In the genomic region with DNA sequence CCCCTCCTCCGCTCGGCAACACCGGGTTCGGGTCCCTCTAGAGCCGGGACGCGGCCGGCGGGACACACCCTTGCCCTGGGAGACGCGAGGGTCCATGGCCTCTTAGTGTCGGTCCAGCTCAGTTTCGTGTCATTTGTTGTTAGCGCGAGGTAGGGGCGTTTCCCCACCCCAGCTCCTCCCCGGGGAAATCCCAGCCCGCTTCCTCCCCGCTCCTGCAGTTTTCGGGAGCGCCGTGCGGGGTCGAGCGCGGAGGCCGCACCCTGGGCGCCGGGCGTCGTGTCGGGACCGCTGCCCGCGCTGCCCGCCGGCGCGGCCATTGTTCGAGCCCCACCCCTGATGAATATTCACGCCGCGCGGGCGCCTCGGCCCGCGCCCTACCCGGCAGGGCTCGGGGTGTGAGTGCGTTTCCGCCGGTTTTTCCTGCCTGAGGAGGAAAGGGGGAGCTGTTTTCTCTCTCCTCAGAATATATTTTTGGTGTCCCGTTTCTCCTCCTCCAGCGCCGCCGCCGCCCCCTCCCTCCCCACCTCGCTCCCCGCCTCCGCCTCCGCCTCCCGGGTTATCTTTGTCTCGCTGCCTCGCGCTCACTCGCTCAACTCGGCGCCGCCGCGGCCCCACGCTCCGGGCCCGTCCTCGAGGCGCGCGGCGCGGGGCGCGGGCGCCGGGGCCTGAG, we compare ENCODE assay signal across 8 cellular contexts. TPM values are rescaled to one million over a fixed set of nuclear protein-coding genes. Genes with fewer than 3 reads are reported as not detected.
A peak's percentile ranks its signal among the peaks of the same experiment; 100 is the strongest.
DNase-seq lines count a peak whose midpoint lies in the region; ATAC-seq and TF ChIP-seq lines count a peak whose summit lies in the region.

Gene MAP4K4, plus strand, starts transcription at position 584 of the 670 bp plus-strand sequence. CDS start 374 bp downstream, outside the sequence.

- DNase-seq in GM03348 (ENCODE audit: low spot score) (peak; percentile 94), NCI-H345 (lab: John Stamatoyannopoulos, UW) (peak; percentile 58), cerebellum (ENCODE audit: low spot score) (peak; percentile 87), islet precursor cell (peak; percentile 89), spleen (peak; percentile 95)
- peak; percentile 51 to 64 for DNase-seq in activated CD4-positive, alpha-beta T cell treated with anti-CD3 and anti-CD28 coated beads for 24 hours (ENCODE audit: low read depth in 2 of 2)

- H3K4me3 ChIP-seq in spleen: peak within 1 kb of the TSS; percentile 51 to 72 (median 66)

- peaks cover 0 to 5% (median 0%) of the 10 kb centered on the region in 6 donors for H3K36me3 ChIP-seq in spleen

- H3K27me3 ChIP-seq in spleen (replicated peaks in 1 of 7): no peaks in the 10 kb centered on the region

- ATAC-seq in HG02870 (IDR thresholded peaks at IDR 0.05; ENCODE audit: unreplicated experiment): peak; percentile 59
- no peak for ATAC-seq in GM18873 (IDR thresholded peaks at IDR 0.05; ENCODE audit: low FRiP score, unreplicated experiment)

- intact Hi-C loops in spleen (cut with DNase I; ENCODE audit: low total_unique reads): loop anchor here (5.0 kb wide), 1 partner anchor 135 kb away; no protein-coding TSS in a partner anchor

- H3K27ac ChIP-seq in spleen: peak within 1 kb of the TSS; percentile 74 to 91 (median 86)

- H3K4me1 ChIP-seq in spleen: peaks cover 7 to 52% (median 37%) of the 10 kb centered on the region in 6 donors

- H3K9me3 ChIP-seq in spleen: peaks cover 0 to 10% (median 4%) of the 10 kb centered on the region in 8 donors

- no peak for TF ChIP-seq POLR2A in spleen (IDR thresholded peaks at IDR 0.05)

- WGBS in spleen, 5 donors: 0 to 1% (median 0%) methylated on average over 50 to 85 of the region's 85 CpGs

- peak in 4 of 11 experiments; percentile 17 to 46 (median 34) for TF ChIP-seq CTCF in spleen (IDR thresholded peaks at IDR 0.05 in 8 of 11, conservative IDR thresholded peaks at IDR 0.05 in 3 of 11)

RNA-seq across cellular contexts. Expression of gene MAP4K4, which starts in this region (rescaled TPM):
- total RNA-seq in cerebellum (190 TPM), spleen (100 to 1,000 TPM in 1 of 7 donors, 10 to 100 TPM in 6; 69.5 to 108 (median 73.1) TPM)
- 10 to 100 TPM; 16.7 to 19.0 (median 17.3) TPM for polyA plus RNA-seq in spleen
